In genomic region chr1:191368891-191369654, GRCh38 we compare ENCODE assay signal across 27 cellular contexts.
DNase-seq lines count a peak whose midpoint lies in the region; ATAC-seq, FAIRE-seq and TF ChIP-seq lines count a peak whose summit lies in the region.
"Had no signal": no experiment of that assay in that cellular context is flagged by ENCODE, and none has a peak within 500 bp of the region (broad histone marks: within the 10 kb centered on the region; RNA-seq: fewer than 3 reads in every experiment).

No MANE protein-coding gene starts in this region.

- H3K18ac ChIP-seq in H9 (ENCODE audit: insufficient read length, low read depth, low read length) = no peak overlapping the region

- H3K4me2 ChIP-seq in A549 (peak overlapping the region; percentile 58), H9 (ENCODE audit: insufficient read depth, insufficient read length, low read length) (no peak overlapping the region)
- H3K4me2 ChIP-seq: BLaER1 treated with 17β-estradiol and CSF1 and Interleukin-3, amounts not matched to agents 10 nM and 100 nM had no signal

- no peaks in the 10 kb centered on the region for H3K79me1 ChIP-seq in H9 (ENCODE audit: insufficient read depth, low read depth, low read length, poor library complexity, severe bottlenecking)

- H3K9me3 ChIP-seq in A549 (no peaks in the 10 kb centered on the region; the same call in 2 of the 3 replicates), H9 (ENCODE audit: control insufficient read depth, low read depth, low read length) (no peaks in the 10 kb centered on the region), muscle layer of colon (ENCODE audit: low read length) (no peaks in the 10 kb centered on the region)
- H3K9me3 ChIP-seq: esophagus squamous epithelium, gastrocnemius medialis had no signal

- WGBS in A549 (ENCODE audit: missing lambda C conversion rate) = 18% methylated on average over 12 of the region's 12 CpGs
- WGBS in H9 (ENCODE audit: extremely low coverage, insufficient read length, low lambda C conversion rate) = no CpG with 5 or more reads among the region's 12 CpGs

- no peak for FAIRE-seq in A549 (lab: Jason Lieb, UNC)
- FAIRE-seq: colon, G401.6, urothelium cell line had no signal

- no peak for TF ChIP-seq POLR2A in A549 (IDR thresholded peaks at IDR 0.05; ENCODE audit: low read length)

- H3K4ac ChIP-seq in H9 (ENCODE audit: low read depth, low read length) = no peak overlapping the region

- TF ChIP-seq CTCF in A549 (IDR thresholded peaks at IDR 0.05) (no peak), H9 (conservative IDR thresholded peaks at IDR 0.05) (no peak)

- H3K27me3 ChIP-seq in H9 (ENCODE audit: insufficient read depth, low read length) (no peaks in the 10 kb centered on the region), muscle layer of colon (ENCODE audit: control insufficient read depth in 1 of 2, insufficient read depth in 2 of 2, low read length in 2 of 2) (no peaks in the 10 kb centered on the region)
- H3K27me3 ChIP-seq: BLaER1 treated with 17β-estradiol and CSF1 and Interleukin-3, amounts not matched to agents 10 nM and 100 nM; brain microvascular endothelial cell; esophagus squamous epithelium; gastrocnemius medialis had no signal

- H3K4me3 ChIP-seq in A549 (peak overlapping the region; percentile 29; the same call in 2 of the 3 replicates), muscle layer of colon (ENCODE audit: low read depth in 1 of 2, low read length in 2 of 2) (peak overlapping the region in 1 of 2 donors; percentile 47)
- H3K4me3 ChIP-seq: BLaER1 treated with 17β-estradiol and CSF1 and Interleukin-3, amounts not matched to agents 10 nM and 100 nM; esophagus squamous epithelium; gastrocnemius medialis had no signal

- TF ChIP-seq EP300 in A549 (IDR thresholded peaks at IDR 0.05) = no peak

- H3K27ac Mint-ChIP-seq in H9 = peak overlapping the region in 1 of 3 experiments; percentile 37; a peak in 2 of 7 replicates
- H3K27ac Mint-ChIP-seq: activated B cell treated with CpG ODN at 0.5 μM for 24 hours; activated naive CD8-positive, alpha-beta T cell treated with anti-CD3 and anti-CD28 coated beads, Interleukin-2, amount 50 U/mL, for 24 hours; effector memory CD8-positive, alpha-beta T cell; T-helper 1 cell treated with Interleukin-12 subunit alpha and Interleukin-12 subunit beta and Interleukin-4 antibody, amounts not matched to agents 30 μg/mL and 1 μg/mL, for 36 hours had no signal

- H2BK15ac ChIP-seq in H9 (ENCODE audit: low read depth, low read length) = no peak overlapping the region

- no peaks in the 10 kb centered on the region for H3K4me1 ChIP-seq in A549
- H3K4me1 ChIP-seq in H9 (ENCODE audit: insufficient read depth, low read length) = no peaks in the 10 kb centered on the region; the same call in 1 of the 2 replicates
- H3K4me1 ChIP-seq in muscle layer of colon (ENCODE audit: insufficient read depth, low read length) = peaks cover 18% of the 10 kb centered on the region
- H3K4me1 ChIP-seq: BLaER1 treated with 17β-estradiol and CSF1 and Interleukin-3, amounts not matched to agents 10 nM and 100 nM; esophagus squamous epithelium; gastrocnemius medialis had no signal

- CTCF ChIA-PET in A549 (lab: Yijun Ruan, JAX) = no interaction called here

- no peak for TF ChIP-seq RAD21 in A549 (conservative IDR thresholded peaks at IDR 0.05 in 1 of 2, IDR thresholded peaks at IDR 0.05 in 1 of 2)

- no peaks in the 10 kb centered on the region for H4K20me1 ChIP-seq in H9 (ENCODE audit: control insufficient read depth, insufficient read depth, insufficient read length)
- H4K20me1 ChIP-seq: BLaER1 treated with 17β-estradiol and CSF1 and Interleukin-3, amounts not matched to agents 10 nM and 100 nM had no signal

- no peak overlapping the region for H3K9ac ChIP-seq in H9 (ENCODE audit: extremely low read depth, insufficient read length, low read length)
- H3K9ac ChIP-seq in muscle layer of colon (ENCODE audit: low read length) = no peak overlapping the region
- H3K9ac ChIP-seq: BLaER1 treated with 17β-estradiol and CSF1 and Interleukin-3, amounts not matched to agents 10 nM and 100 nM had no signal

- no peak overlapping the region for H2BK120ac ChIP-seq in H9 (ENCODE audit: low read depth, low read length, poor library complexity, severe bottlenecking)

- no peak overlapping the region for H3K14ac ChIP-seq in H9 (ENCODE audit: insufficient read depth, low read length)

- no peak overlapping the region for H3K4me3 Mint-ChIP-seq in H9
- H3K4me3 Mint-ChIP-seq: activated B cell treated with CpG ODN at 0.5 μM for 24 hours; activated naive CD8-positive, alpha-beta T cell treated with anti-CD3 and anti-CD28 coated beads, Interleukin-2, amount 50 U/mL, for 24 hours; effector memory CD8-positive, alpha-beta T cell; T-helper 1 cell treated with Interleukin-12 subunit alpha and Interleukin-12 subunit beta and Interleukin-4 antibody, amounts not matched to agents 30 μg/mL and 1 μg/mL, for 36 hours had no signal

- peak; percentile 56 to 57; a peak in 4 of 6 replicates for ATAC-seq in A549
- ATAC-seq in HG03280 (IDR thresholded peaks at IDR 0.05; ENCODE audit: unreplicated experiment) = no peak
- ATAC-seq: activated naive CD8-positive, alpha-beta T cell treated with anti-CD3 and anti-CD28 coated beads, Interleukin-2, amount 50 U/mL, for 24 hours; effector memory CD8-positive, alpha-beta T cell; gastrocnemius medialis; HCT116 had no signal

- no peak overlapping the region for H3T11ph ChIP-seq in H9 (ENCODE audit: low read length)

- H3K9me3 Mint-ChIP-seq in H9 = peaks cover 0 to 5% of the 10 kb centered on the region in 2 experiments; a peak in 3 of 5 replicates

- H2AFZ ChIP-seq in H9 (ENCODE audit: low read length) = peak overlapping the region; percentile 6

- H3K36me3 ChIP-seq in muscle layer of colon (ENCODE audit: insufficient read depth, low read length) = no peaks in the 10 kb centered on the region
- H3K36me3 ChIP-seq: BLaER1 treated with 17β-estradiol and CSF1 and Interleukin-3, amounts not matched to agents 10 nM and 100 nM; brain microvascular endothelial cell; esophagus squamous epithelium; gastrocnemius medialis had no signal

- H3K27me3 Mint-ChIP-seq in H9 (ENCODE audit: low read depth) = no peaks in the 10 kb centered on the region
- H3K27me3 Mint-ChIP-seq: activated B cell treated with CpG ODN at 0.5 μM for 24 hours; activated naive CD8-positive, alpha-beta T cell treated with anti-CD3 and anti-CD28 coated beads, Interleukin-2, amount 50 U/mL, for 24 hours; effector memory CD8-positive, alpha-beta T cell had no signal

- no peak overlapping the region for H4K5ac ChIP-seq in H9 (ENCODE audit: insufficient read length, low read depth, low read length)

- H2BK12ac ChIP-seq in H9 (ENCODE audit: insufficient read length, low read depth, low read length) = no peak overlapping the region

- no peak overlapping the region for H3K23ac ChIP-seq in H9 (ENCODE audit: insufficient read length, low read depth, low read length)

- DNase-seq in A549 (ENCODE audit: low read depth in 1 of 2, low spot score in 1 of 2) (peak in 1 of 2 experiments; percentile 16), H9 (no peak), UCSD-AML1 (lab: John Stamatoyannopoulos, UW; ENCODE audit: unreplicated experiment) (peak; percentile 3), midbrain (lab: John Stamatoyannopoulos, UW) (no peak), hypothalamus (lab: John Stamatoyannopoulos, UW) (no peak), AG08395 (ENCODE audit: low spot score) (no peak)
- DNase-seq: ACHN; activated B cell treated with CpG ODN at 0.5 μM for 24 hours; activated CD4-positive, alpha-beta T cell treated with anti-CD3 and anti-CD28 coated beads, Interleukin-2, amount 50 U/mL, for 48 hours; activated effector memory CD4-positive, alpha-beta T cell treated with Interleukin-2 at 50 U/mL for 16 hours; activated naive CD8-positive, alpha-beta T cell treated with anti-CD3 and anti-CD28 coated beads, Interleukin-2, amount 50 U/mL, for 24 hours; brain microvascular endothelial cell; effector memory CD8-positive, alpha-beta T cell; esophagus squamous epithelium; gastrocnemius medialis; KBM-7; NCI-H1048; NCI-H187 treated with DMSO at 0.1 percent for 48 hours; NCI-H82 had no signal

- peaks cover 11 to 13% of the 10 kb centered on the region in 2 experiments for H3K4me1 Mint-ChIP-seq in H9
- H3K4me1 Mint-ChIP-seq: activated B cell treated with CpG ODN at 0.5 μM for 24 hours; activated naive CD8-positive, alpha-beta T cell treated with anti-CD3 and anti-CD28 coated beads, Interleukin-2, amount 50 U/mL, for 24 hours had no signal

- H2BK5ac ChIP-seq in H9 (ENCODE audit: insufficient read length, low read length) = no peak overlapping the region

- no peak overlapping the region for H4K91ac ChIP-seq in H9 (ENCODE audit: insufficient read length, low read depth, low read length)

- H3K79me2 ChIP-seq in H9 (ENCODE audit: insufficient read depth, low read length) = no peaks in the 10 kb centered on the region

- H2AK5ac ChIP-seq in H9 (ENCODE audit: insufficient read length, low read length) = no peak overlapping the region

- H2BK20ac ChIP-seq in H9 (ENCODE audit: low read depth, low read length, poor library complexity, severe bottlenecking) = no peak overlapping the region

- no peaks in the 10 kb centered on the region for H3K23me2 ChIP-seq in H9 (ENCODE audit: insufficient read length, low read depth, low read length, poor library complexity, severe bottlenecking)

- H3K56ac ChIP-seq in H9 (ENCODE audit: insufficient read length, low read depth, low read length) = no peak overlapping the region

- H3K27ac ChIP-seq in A549 = no peak overlapping the region
- no peak overlapping the region for H3K27ac ChIP-seq in H9 (ENCODE audit: insufficient read length, low read depth, low read length)
- peak overlapping the region; percentile 73 for H3K27ac ChIP-seq in muscle layer of colon (ENCODE audit: low read depth, low read length)
- H3K27ac ChIP-seq: BLaER1 treated with 17β-estradiol and CSF1 and Interleukin-3, amounts not matched to agents 10 nM and 100 nM; brain microvascular endothelial cell; esophagus squamous epithelium; gastrocnemius medialis had no signal

- no peak overlapping the region for H4K8ac ChIP-seq in H9 (replicated peaks; ENCODE audit: insufficient read length, low read depth, low read length)

- H3K36me3 Mint-ChIP-seq in H9 (ENCODE audit: insufficient read depth in 1 of 3, low read depth in 3 of 3) = no peaks in the 10 kb centered on the region; a peak in 1 of 7 replicates

- POLR2A ChIA-PET in A549 (lab: Yijun Ruan, JAX) = no interaction called here

TF ChIP-seq in A549, 52 proteins besides CTCF, POLR2A, EP300 and RAD21:
- TF ChIP-seq KDM5A (IDR thresholded peaks at IDR 0.05) (no peak), JUN (IDR thresholded peaks at IDR 0.05) (no peak), FOSL2 (IDR thresholded peaks at IDR 0.05) (no peak), FOSL2 (CRISPR knock-in tag; IDR thresholded peaks at IDR 0.05) (no peak), ZFP36 (IDR thresholded peaks at IDR 0.05; ENCODE audit: borderline replicate concordance, partially characterized antibody) (no peak), MYC (IDR thresholded peaks at IDR 0.05; ENCODE audit: borderline replicate concordance, low read length) (no peak), SREBF2 (IDR thresholded peaks at IDR 0.05) (no peak), NFE2L2 (conservative IDR thresholded peaks at IDR 0.05; ENCODE audit: low read length) (no peak), GATA3 (IDR thresholded peaks at IDR 0.05; ENCODE audit: borderline replicate concordance) (no peak), EHF (CRISPR knock-in tag; IDR thresholded peaks at IDR 0.05) (no peak)
